9 cellular contexts compared by ENCODE assay signal in the genomic region with DNA sequence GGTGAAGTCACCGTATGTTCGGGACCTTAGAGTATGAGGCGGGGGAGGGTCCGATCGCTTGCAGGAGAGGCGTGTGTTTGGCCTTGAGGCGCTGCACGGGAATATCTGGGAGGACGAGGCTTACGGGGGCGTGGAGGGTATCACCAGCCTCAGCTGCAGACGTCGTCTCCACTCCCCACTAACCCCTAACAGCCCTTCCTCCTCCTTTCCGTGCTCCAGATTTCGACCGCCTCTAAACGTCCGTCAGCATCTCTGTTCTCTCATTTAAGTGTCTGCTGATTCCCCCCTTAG. TPM values are rescaled to one million over a fixed set of nuclear protein-coding genes. Genes with fewer than 3 reads are reported as not detected.
DNase-seq lines count a peak whose midpoint lies in the region; ATAC-seq and TF ChIP-seq lines count a peak whose summit lies in the region.
"Had no signal": no experiment of that assay in that cellular context is flagged by ENCODE, and none has a peak within 500 bp of the region (broad histone marks: within the 10 kb centered on the region; RNA-seq: fewer than 3 reads in every experiment).

No MANE protein-coding gene starts in this region.

- H3K27ac ChIP-seq in CD8-positive, alpha-beta T cell (ENCODE audit: low read depth, low read length): peak overlapping the region; percentile 79

- TF ChIP-seq CTCF in CD8-positive, alpha-beta T cell (IDR thresholded peaks at IDR 0.05): no peak
- no peak for TF ChIP-seq CTCF in chondrocyte (IDR thresholded peaks at IDR 0.05)
- no peak for TF ChIP-seq CTCF in mesothelial cell of epicardium (IDR thresholded peaks at IDR 0.05; ENCODE audit: unreplicated experiment)

- H3K27ac Mint-ChIP-seq in CD8-positive, alpha-beta T cell: peak overlapping the region; percentile 86
- H3K27ac Mint-ChIP-seq in chondrocyte (ENCODE audit: unreplicated experiment) (peak overlapping the region; percentile 92), mesothelial cell of epicardium (peak overlapping the region; percentile 79)

- H3K36me3 Mint-ChIP-seq in CD8-positive, alpha-beta T cell: peaks cover 38% of the 10 kb centered on the region
- H3K36me3 Mint-ChIP-seq in chondrocyte (ENCODE audit: low read depth): peaks cover 18% of the 10 kb centered on the region
- H3K36me3 Mint-ChIP-seq in mesothelial cell of epicardium: peaks cover 23% of the 10 kb centered on the region

- peaks cover 30% of the 10 kb centered on the region for H3K4me1 Mint-ChIP-seq in CD8-positive, alpha-beta T cell (ENCODE audit: low read depth)
- H3K4me1 Mint-ChIP-seq in chondrocyte (ENCODE audit: low read depth) (peaks cover 23% of the 10 kb centered on the region), mesothelial cell of epicardium (peaks cover 16% of the 10 kb centered on the region)

- no peaks in the 10 kb centered on the region for H3K9me3 ChIP-seq in CD8-positive, alpha-beta T cell (ENCODE audit: low read length)

- H3K4me3 Mint-ChIP-seq in CD8-positive, alpha-beta T cell: peak overlapping the region; percentile 92
- H3K4me3 Mint-ChIP-seq in chondrocyte (ENCODE audit: unreplicated experiment): peak overlapping the region; percentile 87
- H3K4me3 Mint-ChIP-seq in mesothelial cell of epicardium: peak overlapping the region; percentile 83

- no peaks in the 10 kb centered on the region for H3K27me3 ChIP-seq in CD8-positive, alpha-beta T cell (ENCODE audit: insufficient read depth, low read length)

- CTCF ChIA-PET in CD8-positive, alpha-beta T cell (lab: Charles Lee): no interaction called here

- POLR2A ChIA-PET in CD8-positive, alpha-beta T cell (lab: Charles Lee): no interaction called here

- peak in 1 of 7 experiments; percentile 21 for DNase-seq in CD8-positive, alpha-beta T cell
- no peak for DNase-seq in Jurkat, Clone E6-1 (ENCODE audit: low read depth, low spot score)
- DNase-seq in chondrocyte (ENCODE audit: low spot score) (no peak), mesothelial cell of epicardium (ENCODE audit: low spot score in 2 of 2, unreplicated experiment in 2 of 2) (no peak), amygdala (lab: John Stamatoyannopoulos, UW) (no peak), NCI-H524 (lab: John Stamatoyannopoulos, UW) (no peak)

- no peaks in the 10 kb centered on the region for H3K27me3 Mint-ChIP-seq in CD8-positive, alpha-beta T cell (ENCODE audit: low read depth)
- H3K27me3 Mint-ChIP-seq in chondrocyte (ENCODE audit: low read depth) (no peaks in the 10 kb centered on the region), mesothelial cell of epicardium (ENCODE audit: low read depth) (peaks cover 5% of the 10 kb centered on the region)

- H3K4me3 ChIP-seq in CD8-positive, alpha-beta T cell (ENCODE audit: low read depth, low read length): peak overlapping the region; percentile 99
- H3K4me3 ChIP-seq in Jurkat, Clone E6-1 (ENCODE audit: low read length): peak overlapping the region; percentile 84

- no peak for ATAC-seq in CD8-positive, alpha-beta T cell
- ATAC-seq in HG03159 (IDR thresholded peaks at IDR 0.05; ENCODE audit: unreplicated experiment) (no peak), HG02798 (IDR thresholded peaks at IDR 0.05; ENCODE audit: poor library complexity, unreplicated experiment) (no peak)

- peaks cover 2% of the 10 kb centered on the region for H3K9me3 Mint-ChIP-seq in CD8-positive, alpha-beta T cell
- H3K9me3 Mint-ChIP-seq in chondrocyte (ENCODE audit: low read depth): peaks cover 3% of the 10 kb centered on the region
- H3K9me3 Mint-ChIP-seq in mesothelial cell of epicardium: peaks cover 3% of the 10 kb centered on the region

- peaks cover 16% of the 10 kb centered on the region for H3K4me1 ChIP-seq in CD8-positive, alpha-beta T cell (ENCODE audit: insufficient read depth, low read length)

- no peaks in the 10 kb centered on the region for H3K36me3 ChIP-seq in CD8-positive, alpha-beta T cell (ENCODE audit: insufficient read depth, low read length)

- intact Hi-C loops in CD8-positive, alpha-beta T cell (cut with DNase I, micrococcal nuclease): no loop called here

RNA-seq across cellular contexts. Expression of gene ZNF12, which starts 23.5 kb away (rescaled TPM):
- total RNA-seq in CD8-positive, alpha-beta T cell: 10 to 100 TPM; 19.5 to 23.1 TPM
- 13.2 TPM for polyA plus RNA-seq in Jurkat, Clone E6-1 (2012; ENCODE audit: insufficient read depth, insufficient read length)
- total RNA-seq in chondrocyte (16.0 to 18.1 TPM (median 17.5 TPM) in 3 replicates), mesothelial cell of epicardium (31.5 to 32.2 TPM (median 31.8 TPM) in 3 replicates)

RNA-seq across cellular contexts. Expression of gene RSPH10B2, which starts 23.6 kb away (rescaled TPM):
- total RNA-seq in CD8-positive, alpha-beta T cell: under 1 TPM in 1 of 2 experiments, not detected in 1; 0.33 TPM
- polyA plus RNA-seq in Jurkat, Clone E6-1 (2012; ENCODE audit: insufficient read depth, insufficient read length): not detected
- 0.27 to 0.63 TPM in 2 of 3 replicates, not detected in the other for total RNA-seq in chondrocyte
- 0.45 to 0.95 TPM in 2 of 3 replicates, not detected in the other for total RNA-seq in mesothelial cell of epicardium
- total RNA-seq: HT1080 had no signal
